8 cellular contexts compared by ENCODE assay signal in the genomic region with DNA sequence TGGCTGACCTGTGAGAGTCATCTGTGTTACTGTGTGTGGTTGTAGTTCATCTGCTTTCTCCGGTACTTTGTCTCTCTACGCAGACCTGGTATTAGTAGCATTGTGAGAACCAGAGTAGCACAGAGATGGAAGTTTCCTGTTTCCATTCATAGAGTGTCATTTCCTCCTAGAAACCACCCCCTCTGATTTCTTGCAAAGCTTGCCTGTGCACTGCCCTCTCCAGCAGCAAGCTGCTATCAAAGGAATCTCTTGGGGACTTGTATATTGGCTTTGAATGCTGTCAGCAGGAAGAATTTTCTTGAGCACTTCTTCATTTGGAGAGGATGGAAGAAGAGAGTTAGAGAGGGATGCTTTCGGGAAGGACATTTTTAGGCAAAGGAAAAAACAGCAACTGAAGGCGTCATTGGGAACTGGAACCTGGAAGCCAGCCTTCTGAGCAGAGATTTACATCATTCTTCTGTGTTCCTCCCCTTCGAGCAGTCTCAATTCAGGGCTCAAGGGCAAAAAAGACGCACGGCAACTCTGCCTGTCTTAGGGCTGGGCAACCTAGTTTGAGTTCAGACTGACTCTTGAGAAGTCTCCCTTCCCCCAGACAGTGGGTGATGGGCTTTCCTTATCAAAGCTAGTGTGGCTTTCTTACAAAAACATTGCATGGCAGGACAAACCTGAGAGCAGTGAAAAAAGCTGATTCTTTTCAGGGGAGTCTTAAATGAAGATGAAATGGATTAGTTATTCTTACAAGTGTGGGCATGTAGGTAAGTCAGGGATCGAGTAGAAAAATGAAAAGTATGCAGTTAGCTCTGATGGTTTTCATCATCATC.
DNase-seq lines count a peak whose midpoint lies in the region; ATAC-seq and TF ChIP-seq lines count a peak whose summit lies in the region.

No MANE protein-coding gene starts in this region.

- H3K36me3 ChIP-seq in left ventricle myocardium inferior (peaks cover 7% of the 10 kb centered on the region), thyroid gland (no peaks in the 10 kb centered on the region)

- no peaks in the 10 kb centered on the region for H3K9me3 Mint-ChIP-seq in T-helper 1 cell treated with Interleukin-12 subunit alpha and Interleukin-12 subunit beta and Interleukin-4 antibody, amounts not matched to agents 30 μg/mL and 1 μg/mL, for 36 hours

- H3K36me3 Mint-ChIP-seq in T-helper 1 cell treated with Interleukin-12 subunit alpha and Interleukin-12 subunit beta and Interleukin-4 antibody, amounts not matched to agents 30 μg/mL and 1 μg/mL, for 36 hours (ENCODE audit: low read depth): peaks cover 10% of the 10 kb centered on the region

- intact Hi-C loops in left ventricle myocardium inferior (cut with micrococcal nuclease) (no loop called here), thyroid gland (cut with DNase I) (no loop called here)

- peak in 1 of 2 donors; percentile 49 for TF ChIP-seq POLR2A in thyroid gland (IDR thresholded peaks at IDR 0.05)

- peak overlapping the region; percentile 82 for H3K27ac ChIP-seq in left ventricle myocardium inferior (replicated peaks)
- peak overlapping the region; percentile 87 to 97 (median 88) for H3K27ac ChIP-seq in thyroid gland

- H3K4me1 Mint-ChIP-seq in T-helper 1 cell treated with Interleukin-12 subunit alpha and Interleukin-12 subunit beta and Interleukin-4 antibody, amounts not matched to agents 30 μg/mL and 1 μg/mL, for 36 hours (ENCODE audit: low read depth): peaks cover 35% of the 10 kb centered on the region

- peak overlapping the region; percentile 9 for H3K4me3 ChIP-seq in left ventricle myocardium inferior
- no peak overlapping the region for H3K4me3 ChIP-seq in thyroid gland (replicated peaks in 1 of 3)

- no peaks in the 10 kb centered on the region for H3K27me3 Mint-ChIP-seq in T-helper 1 cell treated with Interleukin-12 subunit alpha and Interleukin-12 subunit beta and Interleukin-4 antibody, amounts not matched to agents 30 μg/mL and 1 μg/mL, for 36 hours (ENCODE audit: low read depth)

- H3K27me3 ChIP-seq in left ventricle myocardium inferior (ENCODE audit: low read depth): no peaks in the 10 kb centered on the region
- no peaks in the 10 kb centered on the region for H3K27me3 ChIP-seq in thyroid gland

- H3K9me3 ChIP-seq in left ventricle myocardium inferior (replicated peaks) (no peaks in the 10 kb centered on the region), thyroid gland (no peaks in the 10 kb centered on the region)

- ATAC-seq in GM21390 (IDR thresholded peaks at IDR 0.05; ENCODE audit: unreplicated experiment): peak; percentile 84
- ATAC-seq in HG02970 (IDR thresholded peaks at IDR 0.05; ENCODE audit: low FRiP score, unreplicated experiment): no peak

- H3K4me3 Mint-ChIP-seq in T-helper 1 cell treated with Interleukin-12 subunit alpha and Interleukin-12 subunit beta and Interleukin-4 antibody, amounts not matched to agents 30 μg/mL and 1 μg/mL, for 36 hours: peak overlapping the region; percentile 57

- WGBS in thyroid gland, 2 donors: 24 to 38% methylated on average over 8 of the region's 8 CpGs

- TF ChIP-seq CTCF in left ventricle myocardium inferior (IDR thresholded peaks at IDR 0.05; ENCODE audit: borderline replicate concordance) (no peak), thyroid gland (IDR thresholded peaks at IDR 0.05) (no peak)

- DNase-seq in GM03348 (ENCODE audit: low spot score) (peak; percentile 36), left ventricle myocardium inferior (no peak), thyroid gland (peak; percentile 79 to 84), NCI-H2081 (lab: John Stamatoyannopoulos, UW) (no peak), islet precursor cell (no peak)

- H3K27ac Mint-ChIP-seq in T-helper 1 cell treated with Interleukin-12 subunit alpha and Interleukin-12 subunit beta and Interleukin-4 antibody, amounts not matched to agents 30 μg/mL and 1 μg/mL, for 36 hours: peak overlapping the region; percentile 68

- H3K4me1 ChIP-seq in left ventricle myocardium inferior (peaks cover 57% of the 10 kb centered on the region), thyroid gland (peaks cover 42 to 57% of the 10 kb centered on the region in 2 donors)

Comparison
In these comparisons a context has a peak if more than half of its experiments do, and no peak if none do; other contexts are left out.
1. DNase-seq: peak in GM03348 (single experiment) and thyroid gland (2 of 2); none in left ventricle myocardium inferior (single experiment), NCI-H2081 (0 of 2) and islet precursor cell (single experiment).